Comparison of ENCODE assay signal across 1 cellular context in the genomic region with DNA sequence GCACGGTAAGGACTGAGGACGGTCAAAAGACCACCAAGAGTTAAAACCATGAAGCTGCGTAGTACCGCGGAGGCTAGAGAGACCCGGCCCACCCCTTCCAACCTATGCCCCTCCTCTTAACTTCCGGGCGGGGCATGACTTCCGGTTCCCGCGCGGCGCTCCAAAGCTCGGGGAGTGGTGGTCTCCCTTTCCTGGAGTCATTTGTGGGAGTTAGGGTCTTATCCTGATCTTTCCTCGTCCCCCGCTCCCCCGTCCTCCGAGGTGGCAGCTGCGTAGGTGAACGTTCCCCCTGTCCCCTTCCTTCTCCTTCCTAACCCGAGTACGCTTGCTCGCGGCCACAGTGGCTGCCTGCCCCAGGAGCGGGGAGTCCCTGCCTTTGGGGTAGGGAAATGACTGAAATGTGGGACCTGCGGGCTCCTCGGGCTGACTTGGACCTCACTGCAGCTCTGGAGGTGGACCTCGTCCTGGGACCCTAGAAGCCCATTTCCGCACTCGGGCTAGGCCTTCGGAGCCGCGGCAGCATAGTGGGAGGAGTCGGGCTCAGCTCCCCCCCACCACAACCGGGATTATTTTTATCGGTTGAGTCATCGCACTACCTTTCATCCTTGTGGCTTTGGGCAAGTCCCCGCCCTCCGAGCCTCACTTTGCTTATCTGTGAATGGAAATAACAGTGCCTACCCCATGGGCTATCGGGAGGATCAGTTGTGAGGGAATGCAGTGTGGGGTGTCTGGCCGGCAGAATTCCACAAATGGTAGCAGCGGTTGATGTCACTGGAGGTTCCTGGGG.
TF ChIP-seq lines count a peak whose summit lies in the region.

No MANE protein-coding gene starts in this region.

TF ChIP-seq in K562, 482 proteins besides CTCF, POLR2A, EP300 and RAD21 (continued from another document and continues in another):
- TF ChIP-seq, protein P1, sequence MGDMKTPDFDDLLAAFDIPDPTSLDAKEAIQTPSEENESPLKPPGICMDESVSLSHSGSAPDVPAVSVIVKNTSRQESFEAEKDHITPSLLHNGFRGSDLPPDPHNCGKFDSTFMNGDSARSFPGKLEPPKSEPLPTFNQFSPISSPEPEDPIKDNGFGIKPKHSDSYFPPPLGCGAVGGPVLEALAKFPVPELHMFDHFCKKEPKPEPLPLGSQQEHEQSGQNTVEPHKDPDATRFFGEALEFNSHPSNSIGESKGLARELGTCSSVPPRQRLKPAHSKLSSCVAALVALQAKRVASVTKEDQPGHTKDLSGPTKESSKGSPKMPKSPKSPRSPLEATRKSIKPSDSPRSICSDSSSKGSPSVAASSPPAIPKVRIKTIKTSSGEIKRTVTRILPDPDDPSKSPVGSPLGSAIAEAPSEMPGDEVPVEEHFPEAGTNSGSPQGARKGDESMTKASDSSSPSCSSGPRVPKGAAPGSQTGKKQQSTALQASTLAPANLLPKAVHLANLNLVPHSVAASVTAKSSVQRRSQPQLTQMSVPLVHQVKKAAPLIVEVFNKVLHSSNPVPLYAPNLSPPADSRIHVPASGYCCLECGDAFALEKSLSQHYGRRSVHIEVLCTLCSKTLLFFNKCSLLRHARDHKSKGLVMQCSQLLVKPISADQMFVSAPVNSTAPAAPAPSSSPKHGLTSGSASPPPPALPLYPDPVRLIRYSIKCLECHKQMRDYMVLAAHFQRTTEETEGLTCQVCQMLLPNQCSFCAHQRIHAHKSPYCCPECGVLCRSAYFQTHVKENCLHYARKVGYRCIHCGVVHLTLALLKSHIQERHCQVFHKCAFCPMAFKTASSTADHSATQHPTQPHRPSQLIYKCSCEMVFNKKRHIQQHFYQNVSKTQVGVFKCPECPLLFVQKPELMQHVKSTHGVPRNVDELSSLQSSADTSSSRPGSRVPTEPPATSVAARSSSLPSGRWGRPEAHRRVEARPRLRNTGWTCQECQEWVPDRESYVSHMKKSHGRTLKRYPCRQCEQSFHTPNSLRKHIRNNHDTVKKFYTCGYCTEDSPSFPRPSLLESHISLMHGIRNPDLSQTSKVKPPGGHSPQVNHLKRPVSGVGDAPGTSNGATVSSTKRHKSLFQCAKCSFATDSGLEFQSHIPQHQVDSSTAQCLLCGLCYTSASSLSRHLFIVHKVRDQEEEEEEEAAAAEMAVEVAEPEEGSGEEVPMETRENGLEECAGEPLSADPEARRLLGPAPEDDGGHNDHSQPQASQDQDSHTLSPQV (IDR thresholded peaks at IDR 0.05) = peak; percentile 48; the same call in 1 of the 2 replicates
- TF ChIP-seq ZNF124 (CRISPR knock-in tag; IDR thresholded peaks at IDR 0.05) (no peak), ZNF134 (CRISPR knock-in tag; conservative IDR thresholded peaks at IDR 0.05) (no peak), MEF2A (IDR thresholded peaks at IDR 0.05; ENCODE audit: control insufficient read depth, low read depth, low read length) (peak; percentile 85), ZNF507 (tag; conservative IDR thresholded peaks at IDR 0.05) (no peak), ZNF146 (CRISPR knock-in tag; IDR thresholded peaks at IDR 0.05; ENCODE audit: unreplicated experiment) (no peak), HDAC1 (IDR thresholded peaks at IDR 0.05) (peak in 1 of 2 experiments; percentile 63; a peak in 1 of 4 replicates), ZNF324 (CRISPR knock-in tag; IDR thresholded peaks at IDR 0.05) (0 out of 2 replicates have a peak, but pooled peaks have one; percentile 36), SMAD4 (CRISPR knock-in tag; conservative IDR thresholded peaks at IDR 0.05) (peak; percentile 86; the same call in 1 of the 2 replicates), FOXP1 (CRISPR knock-in tag; IDR thresholded peaks at IDR 0.05) (peak; percentile 85; the same call in 1 of the 2 replicates), SMAD1 (IDR thresholded peaks at IDR 0.05; ENCODE audit: low read depth, low read length, partially characterized antibody) (peak; percentile 26), ZNF583 (CRISPR knock-in tag; IDR thresholded peaks at IDR 0.05) (0 out of 2 replicates have a peak, but pooled peaks have one; percentile 36), ZNF586 (CRISPR knock-in tag; conservative IDR thresholded peaks at IDR 0.05) (0 out of 2 replicates have a peak, but pooled peaks have one; percentile 22), FOXM1 (IDR thresholded peaks at IDR 0.05; ENCODE audit: low read depth) (no peak; the same call in none of the 2 replicates), FOXM1 (CRISPR knock-in tag; IDR thresholded peaks at IDR 0.05; ENCODE audit: low read depth) (0 out of 2 replicates have a peak, but pooled peaks have one; percentile 60), RFX1 (IDR thresholded peaks at IDR 0.05) (no peak), MYC (IDR thresholded peaks at IDR 0.05; ENCODE audit: low read depth, low read length) (peak; percentile 89), MYC (CRISPR knock-in tag; IDR thresholded peaks at IDR 0.05; ENCODE audit: borderline replicate concordance, low read depth) (peak; percentile 69; the same call in 1 of the 2 replicates), CBFA2T2 (conservative IDR thresholded peaks at IDR 0.05) (peak; percentile 66; the same call in 1 of the 2 replicates), ZNF707 (CRISPR knock-in tag; conservative IDR thresholded peaks at IDR 0.05) (no peak), PYGO2 (tag; IDR thresholded peaks at IDR 0.05) (0 out of 2 replicates have a peak, but pooled peaks have one; percentile 43), SNIP1 (IDR thresholded peaks at IDR 0.05; ENCODE audit: low read depth) (peak; percentile 58), HDAC2 (IDR thresholded peaks at IDR 0.05) (0 out of 2 replicates have a peak, but pooled peaks have one; percentile 93), CHCHD3 (CRISPR knock-in tag; IDR thresholded peaks at IDR 0.05) (0 out of 2 replicates have a peak, but pooled peaks have one; percentile 8), SRSF9 (IDR thresholded peaks at IDR 0.05; ENCODE audit: borderline replicate concordance, low read depth, low read length) (no peak), TAF9B (IDR thresholded peaks at IDR 0.05; ENCODE audit: partially characterized antibody) (peak; percentile 93), ERF (CRISPR knock-in tag; IDR thresholded peaks at IDR 0.05) (0 out of 2 replicates have a peak, but pooled peaks have one; percentile 37), SPI1 (IDR thresholded peaks at IDR 0.05; ENCODE audit: borderline replicate concordance, low read depth, low read length) (peak; percentile 34; the same call in 1 of the 2 replicates), POLR2AphosphoS5 (IDR thresholded peaks at IDR 0.05; ENCODE audit: control insufficient read depth, insufficient read depth, low read depth, low read length) (peak; percentile 86), SAFB2 (IDR thresholded peaks at IDR 0.05; ENCODE audit: borderline replicate concordance, low read depth, low read length, severe bottlenecking) (no peak), ZNF717 (CRISPR knock-in tag; IDR thresholded peaks at IDR 0.05) (peak; percentile 86; the same call in 1 of the 2 replicates), DIDO1 (tag; IDR thresholded peaks at IDR 0.05; ENCODE audit: low read depth) (no peak), CBFB (CRISPR knock-in tag; IDR thresholded peaks at IDR 0.05) (no peak; the same call in 1 of the 2 replicates), CREB1 (IDR thresholded peaks at IDR 0.05) (peak; percentile 42; the same call in 1 of the 2 replicates), CREB1 (CRISPR knock-in tag; IDR thresholded peaks at IDR 0.05) (no peak; the same call in 1 of the 2 replicates), EP400 (IDR thresholded peaks at IDR 0.05) (peak; percentile 93)
- TF ChIP-seq, protein P2, sequence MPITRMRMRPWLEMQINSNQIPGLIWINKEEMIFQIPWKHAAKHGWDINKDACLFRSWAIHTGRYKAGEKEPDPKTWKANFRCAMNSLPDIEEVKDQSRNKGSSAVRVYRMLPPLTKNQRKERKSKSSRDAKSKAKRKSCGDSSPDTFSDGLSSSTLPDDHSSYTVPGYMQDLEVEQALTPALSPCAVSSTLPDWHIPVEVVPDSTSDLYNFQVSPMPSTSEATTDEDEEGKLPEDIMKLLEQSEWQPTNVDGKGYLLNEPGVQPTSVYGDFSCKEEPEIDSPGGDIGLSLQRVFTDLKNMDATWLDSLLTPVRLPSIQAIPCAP (CRISPR knock-in tag; IDR thresholded peaks at IDR 0.05; ENCODE audit: borderline replicate concordance) = no peak
- TF ChIP-seq, protein P3, sequence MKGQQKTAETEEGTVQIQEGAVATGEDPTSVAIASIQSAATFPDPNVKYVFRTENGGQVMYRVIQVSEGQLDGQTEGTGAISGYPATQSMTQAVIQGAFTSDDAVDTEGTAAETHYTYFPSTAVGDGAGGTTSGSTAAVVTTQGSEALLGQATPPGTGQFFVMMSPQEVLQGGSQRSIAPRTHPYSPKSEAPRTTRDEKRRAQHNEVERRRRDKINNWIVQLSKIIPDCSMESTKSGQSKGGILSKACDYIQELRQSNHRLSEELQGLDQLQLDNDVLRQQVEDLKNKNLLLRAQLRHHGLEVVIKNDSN (CRISPR knock-in tag; IDR thresholded peaks at IDR 0.05) = no peak; the same call in 1 of the 2 replicates
- TF ChIP-seq, protein P4, sequence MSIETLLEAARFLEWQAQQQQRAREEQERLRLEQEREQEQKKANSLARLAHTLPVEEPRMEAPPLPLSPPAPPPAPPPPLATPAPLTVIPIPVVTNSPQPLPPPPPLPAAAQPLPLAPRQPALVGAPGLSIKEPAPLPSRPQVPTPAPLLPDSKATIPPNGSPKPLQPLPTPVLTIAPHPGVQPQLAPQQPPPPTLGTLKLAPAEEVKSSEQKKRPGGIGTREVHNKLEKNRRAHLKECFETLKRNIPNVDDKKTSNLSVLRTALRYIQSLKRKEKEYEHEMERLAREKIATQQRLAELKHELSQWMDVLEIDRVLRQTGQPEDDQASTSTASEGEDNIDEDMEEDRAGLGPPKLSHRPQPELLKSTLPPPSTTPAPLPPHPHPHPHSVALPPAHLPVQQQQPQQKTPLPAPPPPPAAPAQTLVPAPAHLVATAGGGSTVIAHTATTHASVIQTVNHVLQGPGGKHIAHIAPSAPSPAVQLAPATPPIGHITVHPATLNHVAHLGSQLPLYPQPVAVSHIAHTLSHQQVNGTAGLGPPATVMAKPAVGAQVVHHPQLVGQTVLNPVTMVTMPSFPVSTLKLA (conservative IDR thresholded peaks at IDR 0.05) = peak; percentile 62 to 71; a peak in 3 of 4 replicates
- TF ChIP-seq, protein P5, sequence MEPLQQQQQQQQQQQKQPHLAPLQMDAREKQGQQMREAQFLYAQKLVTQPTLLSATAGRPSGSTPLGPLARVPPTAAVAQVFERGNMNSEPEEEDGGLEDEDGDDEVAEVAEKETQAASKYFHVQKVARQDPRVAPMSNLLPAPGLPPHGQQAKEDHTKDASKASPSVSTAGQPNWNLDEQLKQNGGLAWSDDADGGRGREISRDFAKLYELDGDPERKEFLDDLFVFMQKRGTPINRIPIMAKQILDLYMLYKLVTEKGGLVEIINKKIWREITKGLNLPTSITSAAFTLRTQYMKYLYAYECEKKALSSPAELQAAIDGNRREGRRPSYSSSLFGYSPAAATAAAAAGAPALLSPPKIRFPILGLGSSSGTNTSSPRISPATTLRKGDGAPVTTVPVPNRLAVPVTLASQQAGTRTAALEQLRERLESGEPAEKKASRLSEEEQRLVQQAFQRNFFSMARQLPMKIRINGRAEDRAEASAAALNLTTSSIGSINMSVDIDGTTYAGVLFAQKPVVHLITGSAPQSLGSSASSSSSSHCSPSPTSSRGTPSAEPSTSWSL (CRISPR knock-in tag; IDR thresholded peaks at IDR 0.05; ENCODE audit: borderline replicate concordance) = peak; percentile 55; the same call in 1 of the 2 replicates
- TF ChIP-seq, protein P6, sequence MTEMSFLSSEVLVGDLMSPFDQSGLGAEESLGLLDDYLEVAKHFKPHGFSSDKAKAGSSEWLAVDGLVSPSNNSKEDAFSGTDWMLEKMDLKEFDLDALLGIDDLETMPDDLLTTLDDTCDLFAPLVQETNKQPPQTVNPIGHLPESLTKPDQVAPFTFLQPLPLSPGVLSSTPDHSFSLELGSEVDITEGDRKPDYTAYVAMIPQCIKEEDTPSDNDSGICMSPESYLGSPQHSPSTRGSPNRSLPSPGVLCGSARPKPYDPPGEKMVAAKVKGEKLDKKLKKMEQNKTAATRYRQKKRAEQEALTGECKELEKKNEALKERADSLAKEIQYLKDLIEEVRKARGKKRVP (CRISPR knock-in tag; IDR thresholded peaks at IDR 0.05) = 0 out of 2 replicates have a peak, but pooled peaks have one; percentile 25
- TF ChIP-seq, protein P7, sequence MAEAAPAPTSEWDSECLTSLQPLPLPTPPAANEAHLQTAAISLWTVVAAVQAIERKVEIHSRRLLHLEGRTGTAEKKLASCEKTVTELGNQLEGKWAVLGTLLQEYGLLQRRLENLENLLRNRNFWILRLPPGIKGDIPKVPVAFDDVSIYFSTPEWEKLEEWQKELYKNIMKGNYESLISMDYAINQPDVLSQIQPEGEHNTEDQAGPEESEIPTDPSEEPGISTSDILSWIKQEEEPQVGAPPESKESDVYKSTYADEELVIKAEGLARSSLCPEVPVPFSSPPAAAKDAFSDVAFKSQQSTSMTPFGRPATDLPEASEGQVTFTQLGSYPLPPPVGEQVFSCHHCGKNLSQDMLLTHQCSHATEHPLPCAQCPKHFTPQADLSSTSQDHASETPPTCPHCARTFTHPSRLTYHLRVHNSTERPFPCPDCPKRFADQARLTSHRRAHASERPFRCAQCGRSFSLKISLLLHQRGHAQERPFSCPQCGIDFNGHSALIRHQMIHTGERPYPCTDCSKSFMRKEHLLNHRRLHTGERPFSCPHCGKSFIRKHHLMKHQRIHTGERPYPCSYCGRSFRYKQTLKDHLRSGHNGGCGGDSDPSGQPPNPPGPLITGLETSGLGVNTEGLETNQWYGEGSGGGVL (CRISPR knock-in tag; IDR thresholded peaks at IDR 0.05) = no peak
- TF ChIP-seq, protein P8, sequence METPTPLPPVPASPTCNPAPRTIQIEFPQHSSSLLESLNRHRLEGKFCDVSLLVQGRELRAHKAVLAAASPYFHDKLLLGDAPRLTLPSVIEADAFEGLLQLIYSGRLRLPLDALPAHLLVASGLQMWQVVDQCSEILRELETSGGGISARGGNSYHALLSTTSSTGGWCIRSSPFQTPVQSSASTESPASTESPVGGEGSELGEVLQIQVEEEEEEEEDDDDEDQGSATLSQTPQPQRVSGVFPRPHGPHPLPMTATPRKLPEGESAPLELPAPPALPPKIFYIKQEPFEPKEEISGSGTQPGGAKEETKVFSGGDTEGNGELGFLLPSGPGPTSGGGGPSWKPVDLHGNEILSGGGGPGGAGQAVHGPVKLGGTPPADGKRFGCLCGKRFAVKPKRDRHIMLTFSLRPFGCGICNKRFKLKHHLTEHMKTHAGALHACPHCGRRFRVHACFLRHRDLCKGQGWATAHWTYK (CRISPR knock-in tag; IDR thresholded peaks at IDR 0.05) = peak; percentile 91
- TF ChIP-seq, protein P9, sequence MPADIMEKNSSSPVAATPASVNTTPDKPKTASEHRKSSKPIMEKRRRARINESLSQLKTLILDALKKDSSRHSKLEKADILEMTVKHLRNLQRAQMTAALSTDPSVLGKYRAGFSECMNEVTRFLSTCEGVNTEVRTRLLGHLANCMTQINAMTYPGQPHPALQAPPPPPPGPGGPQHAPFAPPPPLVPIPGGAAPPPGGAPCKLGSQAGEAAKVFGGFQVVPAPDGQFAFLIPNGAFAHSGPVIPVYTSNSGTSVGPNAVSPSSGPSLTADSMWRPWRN (IDR thresholded peaks at IDR 0.05; ENCODE audit: low read depth) = peak; percentile 56; the same call in 1 of the 2 replicates
